In genomic region chr2:19990416-19990728, GRCh38 we compare ENCODE assay signal across 8 cellular contexts. TPM values are rescaled to one million over a fixed set of nuclear protein-coding genes. Genes with fewer than 3 reads are reported as not detected.
A peak's percentile ranks its signal among the peaks of the same experiment; 100 is the strongest.
DNase-seq lines count a peak whose midpoint lies in the region; ATAC-seq, FAIRE-seq and TF ChIP-seq lines count a peak whose summit lies in the region.

No MANE protein-coding gene starts in this region.

- H4K5ac ChIP-seq in IMR-90 (ENCODE audit: low read depth, low read length): peak overlapping the region; percentile 92

- H3K36me3 ChIP-seq in IMR-90 (ENCODE audit: control insufficient read depth, insufficient read depth, low read length): no peaks in the 10 kb centered on the region
- no peaks in the 10 kb centered on the region for H3K36me3 ChIP-seq in colonic mucosa
- H3K36me3 ChIP-seq in muscle layer of colon (ENCODE audit: insufficient read depth, low read length): no peaks in the 10 kb centered on the region

- H2AK5ac ChIP-seq in IMR-90 (ENCODE audit: low read depth, low read length): no peak overlapping the region

- POLR2A ChIA-PET in A549 (lab: Yijun Ruan, JAX): interaction anchor here (0.7 to 1.5 kb wide), 6 partner anchors 9 to 452 kb away, joined by 3 to 16 read pairs (median 4); partner anchors contain the start of gene LAPTM4A
- POLR2A ChIA-PET in IMR-90 (lab: Charles Lee; ENCODE audit: unreplicated experiment): interaction anchor here (1.0 kb wide), 1 partner anchor 17 kb away, joined by 3 read pairs; no protein-coding TSS in a partner anchor

- H3K4me2 ChIP-seq in A549 (peak overlapping the region; percentile 91), IMR-90 (ENCODE audit: low read depth, low read length) (peak overlapping the region; percentile 77)

- ATAC-seq in A549 (no peak; a peak in 1 of 6 replicates), IMR-90 (ENCODE audit: low read depth) (no peak), GM19463 (IDR thresholded peaks at IDR 0.05; ENCODE audit: unreplicated experiment) (no peak)

- TF ChIP-seq POLR2A in A549 (IDR thresholded peaks at IDR 0.05; ENCODE audit: low read length): no peak
- no peak for TF ChIP-seq POLR2A in IMR-90 (IDR thresholded peaks at IDR 0.05; ENCODE audit: low read depth, low read length)

- no peak overlapping the region for H2BK20ac ChIP-seq in IMR-90 (ENCODE audit: low read depth, low read length)

- TF ChIP-seq RAD21 in A549 (conservative IDR thresholded peaks at IDR 0.05 in 1 of 2, IDR thresholded peaks at IDR 0.05 in 1 of 2): no peak
- TF ChIP-seq RAD21 in IMR-90 (IDR thresholded peaks at IDR 0.05; ENCODE audit: low read length): no peak

- peaks cover 8 to 20% of the 10 kb centered on the region in 2 experiments for H3K79me1 ChIP-seq in IMR-90 (ENCODE audit: low read depth in 1 of 2, low read length in 2 of 2)

- TF ChIP-seq EP300 in A549 (IDR thresholded peaks at IDR 0.05): no peak

- peak overlapping the region; percentile 81 for H3K14ac ChIP-seq in IMR-90 (replicated peaks; ENCODE audit: low read depth, low read length)

- peak overlapping the region; percentile 48; the same call in 1 of the 2 replicates for H3K18ac ChIP-seq in IMR-90 (ENCODE audit: low read depth, low read length)

- H2BK120ac ChIP-seq in IMR-90 (ENCODE audit: low read depth, low read length): peak overlapping the region; percentile 45; the same call in 1 of the 2 replicates

- H3K9me3 ChIP-seq in A549: no peaks in the 10 kb centered on the region
- no peaks in the 10 kb centered on the region for H3K9me3 ChIP-seq in IMR-90 (ENCODE audit: control insufficient read depth, insufficient read depth, low read length)
- H3K9me3 ChIP-seq in colonic mucosa: no peaks in the 10 kb centered on the region
- no peaks in the 10 kb centered on the region for H3K9me3 ChIP-seq in muscle layer of colon (ENCODE audit: low read length)

- in situ Hi-C loops in IMR-90 (cut with MboI; ENCODE audit: low sequenced_read_pairs): no loop called here
- in situ Hi-C loops in GM13977 (cut with MboI; ENCODE audit: low pct_unique_long_range_greater_than_20kb, low sequenced_read_pairs, unreplicated experiment): no loop called here

- H3K9ac ChIP-seq in IMR-90 (ENCODE audit: low read depth, low read length): peak overlapping the region; percentile 82
- H3K9ac ChIP-seq in colonic mucosa (ENCODE audit: low read depth in 2 of 2, low read length in 2 of 2): peak overlapping the region in 1 of 2 donors; percentile 36
- peak overlapping the region; percentile 15 for H3K9ac ChIP-seq in muscle layer of colon (ENCODE audit: low read length)

- H4K8ac ChIP-seq in IMR-90 (ENCODE audit: low read depth in 2 of 2, low read length in 2 of 2): peak overlapping the region; percentile 92 to 99

- WGBS in A549 (ENCODE audit: missing lambda C conversion rate): 15% methylated on average over 10 of the region's 10 CpGs
- WGBS in IMR-90 (ENCODE audit: extremely low coverage in 2 of 2, insufficient read length in 1 of 2), 2 experiments: 40% methylated on average over 2 of the region's 10 CpGs; no CpG with 5 or more reads in 1 of the 2 experiments

- TF ChIP-seq CTCF in A549 (IDR thresholded peaks at IDR 0.05) (no peak), IMR-90 (conservative IDR thresholded peaks at IDR 0.05; ENCODE audit: low read depth, low read length) (no peak), colonic mucosa (IDR thresholded peaks at IDR 0.05) (no peak), GM13977 (IDR thresholded peaks at IDR 0.05; ENCODE audit: extremely low read depth, insufficient read depth, missing control alignments) (no peak)

- peak overlapping the region; percentile 55 for H2BK5ac ChIP-seq in IMR-90 (ENCODE audit: low read depth, low read length, poor library complexity, severe bottlenecking)

- CTCF ChIA-PET in A549 (lab: Yijun Ruan, JAX) (interaction anchor here (1.1 to 1.5 kb wide), 3 partner anchors 34 to 108 kb away, joined by 3 to 4 read pairs (median 3); no protein-coding TSS in a partner anchor), IMR-90 (lab: Yijun Ruan, JAX) (interaction anchor here (0.7 kb wide), 1 partner anchor 25 kb away, joined by 3 read pairs; no protein-coding TSS in a partner anchor)

- H3K4me3 ChIP-seq in A549: peak overlapping the region; percentile 68
- H3K4me3 ChIP-seq in IMR-90 (ENCODE audit: insufficient read depth, low read depth, low read length): peak overlapping the region; percentile 95
- peak overlapping the region; percentile 65 for H3K4me3 ChIP-seq in colonic mucosa
- peak overlapping the region; percentile 51 to 97 for H3K4me3 ChIP-seq in muscle layer of colon (ENCODE audit: low read depth in 1 of 2, low read length in 2 of 2)

- no peak for FAIRE-seq in A549 (lab: Jason Lieb, UNC)

- H3K4me1 ChIP-seq in A549 (peaks cover 17% of the 10 kb centered on the region), IMR-90 (ENCODE audit: control insufficient read depth, insufficient read depth, low read length) (peaks cover 2% of the 10 kb centered on the region; the same call in 1 of the 2 replicates), colonic mucosa (no peaks in the 10 kb centered on the region), muscle layer of colon (ENCODE audit: insufficient read depth, low read length) (peaks cover 8% of the 10 kb centered on the region)

- DNase-seq in A549 (ENCODE audit: low read depth in 1 of 2, low spot score in 1 of 2) (no peak), IMR-90 (no peak), colonic mucosa (no peak), GM13977 (ENCODE audit: low spot score) (no peak), NCI-H146 (lab: John Stamatoyannopoulos, UW) (no peak), NCI-H1694 (lab: John Stamatoyannopoulos, UW) (no peak)

- peak overlapping the region; percentile 91 for H3K4ac ChIP-seq in IMR-90 (ENCODE audit: low read depth, low read length)

- H3K9me1 ChIP-seq in IMR-90 (ENCODE audit: insufficient read depth, low read length): no peaks in the 10 kb centered on the region

- H3K27ac ChIP-seq in A549 (peak overlapping the region; percentile 73 to 89), IMR-90 (ENCODE audit: insufficient read depth, low read length) (peak overlapping the region; percentile 57), colonic mucosa (no peak overlapping the region), muscle layer of colon (ENCODE audit: low read depth, low read length) (peak overlapping the region; percentile 77)

- H3K27me3 ChIP-seq in IMR-90 (ENCODE audit: control insufficient read depth, insufficient read depth, low read length): no peaks in the 10 kb centered on the region
- no peaks in the 10 kb centered on the region for H3K27me3 ChIP-seq in colonic mucosa
- H3K27me3 ChIP-seq in muscle layer of colon (ENCODE audit: control insufficient read depth in 1 of 2, insufficient read depth in 2 of 2, low read length in 2 of 2): no peaks in the 10 kb centered on the region

- peak overlapping the region; percentile 97 for H2AFZ ChIP-seq in IMR-90 (replicated peaks; ENCODE audit: low read length, poor library complexity)

- dilution Hi-C loops in IMR-90 (cut with HindIII; ENCODE audit: low sequenced_read_pairs, unreplicated experiment): no loop called here

- no peaks in the 10 kb centered on the region for H4K20me1 ChIP-seq in IMR-90 (ENCODE audit: insufficient read depth, low read length)

- H4K91ac ChIP-seq in IMR-90 (ENCODE audit: insufficient read depth, low read depth, low read length): peak overlapping the region; percentile 77; the same call in 1 of the 2 replicates

- peak overlapping the region; percentile 74 for H2AK9ac ChIP-seq in IMR-90 (replicated peaks; ENCODE audit: low read depth, low read length, poor library complexity)

- H3K56ac ChIP-seq in IMR-90 (ENCODE audit: extremely low read depth, insufficient read depth, low read length): no peak overlapping the region

- intact Hi-C loops in IMR-90 (cut with micrococcal nuclease) (loop anchor here (2.0 kb wide), 1 partner anchor 34 kb away; no protein-coding TSS in a partner anchor), colonic mucosa (cut with DNase I) (no loop called here)

- H3K23ac ChIP-seq in IMR-90 (ENCODE audit: low read depth, low read length): peak overlapping the region; percentile 69; the same call in 1 of the 2 replicates

- H2BK15ac ChIP-seq in IMR-90 (ENCODE audit: low read depth, low read length): no peak overlapping the region

- no TSS peak for BruUV-seq in IMR-90 (replicated peaks; lab: Mats Ljungman, UMichigan)

TF ChIP-seq in A549, 52 proteins besides CTCF, POLR2A, EP300 and RAD21:
- TF ChIP-seq RNF2 (IDR thresholded peaks at IDR 0.05; ENCODE audit: borderline replicate concordance, low read depth): peak; percentile 59; the same call in 1 of the 2 replicates
- no peak for TF ChIP-seq TFCP2L1 (CRISPR knock-in tag; IDR thresholded peaks at IDR 0.05)
- TF ChIP-seq EHF (CRISPR knock-in tag; IDR thresholded peaks at IDR 0.05): no peak
- TF ChIP-seq PHF8 (IDR thresholded peaks at IDR 0.05; ENCODE audit: borderline replicate concordance, low read depth): peak; percentile 41; the same call in 1 of the 2 replicates

TF ChIP-seq in IMR-90, 13 proteins besides CTCF, POLR2A, EP300 and RAD21 (continues in another document):
- TF ChIP-seq BHLHE40 (IDR thresholded peaks at IDR 0.05; ENCODE audit: low read depth, low read length) (no peak), CEBPB (IDR thresholded peaks at IDR 0.05; ENCODE audit: low read depth, low read length) (no peak), MXI1 (IDR thresholded peaks at IDR 0.05; ENCODE audit: borderline replicate concordance, low read depth, low read length) (no peak), RFX5 (IDR thresholded peaks at IDR 0.05; ENCODE audit: low read depth, low read length) (no peak)

RNA-seq across cellular contexts. Expression of gene WDR35, which starts 0.5 kb away (rescaled TPM):
- polyA plus RNA-seq in A549 (2011; rRNA removed) (24.6 and 28.5 TPM in 2 replicates), A549 (2017; fragmentation: RNase III; extraction: RNeasy Plus Mini Kit Qiagen cat#74134 plus additional on column Dnase treatment) (12.1 to 14.0 TPM (median 13.6 TPM) in 3 replicates), IMR-90 (2012; rRNA removed) (2.7 and 3.4 TPM in 2 replicates)
- 5.7 TPM in 2 replicates for polyA plus RNA-seq in A549 (2012; cell fraction: cytosol; rRNA removed)
- 7.9 and 13.0 TPM in 2 replicates for polyA plus RNA-seq in A549 (2012; cell fraction: nucleus; rRNA removed)
- 15.8 and 20.1 TPM in 2 replicates for polyA minus RNA-seq in A549 (2011; rRNA and poly(A)+ RNA removed)
- total RNA-seq in IMR-90 (2012; rRNA removed) (8.1 and 12.2 TPM in 2 replicates), colonic mucosa (1 to 10 TPM; 1.7 to 2.2 TPM)
- 0.33 and 0.62 TPM in 2 replicates for polyA plus RNA-seq in IMR-90 (2012; cell fraction: cytosol; rRNA removed)
- polyA plus RNA-seq in IMR-90 (2012; cell fraction: nucleus; rRNA removed; ENCODE audit: low replicate concordance): 0.97 and 9.1 TPM in 2 replicates

RNA-seq across cellular contexts. Expression of gene MATN3, which starts 22.1 kb away (rescaled TPM):
- polyA plus RNA-seq in A549 (2011; rRNA removed) (16.8 and 21.1 TPM in 2 replicates), A549 (2017; fragmentation: RNase III; extraction: RNeasy Plus Mini Kit Qiagen cat#74134 plus additional on column Dnase treatment) (11.2 to 17.2 TPM (median 14.2 TPM) in 3 replicates), IMR-90 (2012; rRNA removed) (2.2 and 3.0 TPM in 2 replicates)
- 10.2 and 11.0 TPM in 2 replicates for polyA plus RNA-seq in A549 (2012; cell fraction: cytosol; rRNA removed)
- 11.2 and 12.3 TPM in 2 replicates for polyA plus RNA-seq in A549 (2012; cell fraction: nucleus; rRNA removed)
- polyA minus RNA-seq in A549 (2011; rRNA and poly(A)+ RNA removed): 7.5 and 7.6 TPM in 2 replicates
- total RNA-seq in IMR-90 (2012; rRNA removed) (0.90 and 1.1 TPM in 2 replicates), colonic mucosa (under 1 TPM; 0.12 to 0.13 TPM)
- polyA plus RNA-seq in IMR-90 (2012; cell fraction: cytosol; rRNA removed): 2.3 and 2.8 TPM in 2 replicates
- 1.1 and 1.9 TPM in 2 replicates for polyA plus RNA-seq in IMR-90 (2012; cell fraction: nucleus; rRNA removed; ENCODE audit: low replicate concordance)
